8 cellular contexts compared by ENCODE assay signal in the genomic region with DNA sequence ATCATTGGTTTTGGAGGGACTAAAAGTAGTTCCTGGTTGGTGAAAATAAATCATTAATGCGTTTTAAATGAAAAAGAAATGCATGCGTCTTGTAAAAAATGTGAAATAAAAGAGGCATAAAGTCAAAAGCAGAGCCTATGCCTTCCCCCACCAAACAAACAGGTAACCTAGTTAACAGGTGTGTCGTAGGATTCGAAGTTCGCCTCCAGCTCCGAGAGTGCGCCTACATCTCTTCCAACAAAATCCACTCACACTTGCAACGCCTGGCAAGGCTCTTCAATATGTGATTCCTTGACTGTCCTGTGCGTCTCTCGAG. TPM values are rescaled to one million over a fixed set of nuclear protein-coding genes. Genes with fewer than 3 reads are reported as not detected.
DNase-seq lines count a peak whose midpoint lies in the region; ATAC-seq and TF ChIP-seq lines count a peak whose summit lies in the region.

No MANE protein-coding gene starts in this region.

- no peak for TF ChIP-seq CTCF in CD4-positive, alpha-beta T cell (IDR thresholded peaks at IDR 0.05)
- TF ChIP-seq CTCF in cardiac fibroblast (IDR thresholded peaks at IDR 0.05; ENCODE audit: low read depth, low read length) = no peak

- H3K4me3 ChIP-seq in cardiac fibroblast (replicated peaks in 1 of 2; ENCODE audit: low read depth in 2 of 2, low read length in 2 of 2) (peak overlapping the region; percentile 75 to 78), mucosa of rectum (ENCODE audit: low read length in 2 of 2) (peak overlapping the region; percentile 71 to 89)

- H3K4me1 Mint-ChIP-seq in CD4-positive, alpha-beta T cell (ENCODE audit: low read depth) = peaks cover 57% of the 10 kb centered on the region

- H3K27me3 Mint-ChIP-seq in CD4-positive, alpha-beta T cell = no peaks in the 10 kb centered on the region

- H3K4me3 Mint-ChIP-seq in CD4-positive, alpha-beta T cell = peak overlapping the region; percentile 98

- H3K27me3 ChIP-seq in CD4-positive, alpha-beta T cell (ENCODE audit: control insufficient read depth, insufficient read depth, low read length) = no peaks in the 10 kb centered on the region
- no peaks in the 10 kb centered on the region for H3K27me3 ChIP-seq in mucosa of rectum (ENCODE audit: control insufficient read depth in 2 of 2, insufficient read depth in 2 of 2, low read length in 2 of 2)

- POLR2A ChIA-PET in CD4-positive, alpha-beta T cell (lab: Charles Lee) = interaction anchor here (0.9 to 4.2 kb wide), 19 partner anchors 9 to 748 kb away, joined by 3 to 107 read pairs (median 6); a partner anchor contains a TSS

- peak overlapping the region; percentile 82 for H3K27ac ChIP-seq in CD4-positive, alpha-beta T cell (ENCODE audit: low read depth, low read length)
- H3K27ac ChIP-seq in mucosa of rectum (ENCODE audit: low read depth in 2 of 2, low read length in 2 of 2) = peak overlapping the region; percentile 95 to 98

- peaks cover 50% of the 10 kb centered on the region for H3K36me3 Mint-ChIP-seq in CD4-positive, alpha-beta T cell (ENCODE audit: low read depth)

- DNase-seq in CD4-positive, alpha-beta T cell = no peak
- DNase-seq in cardiac fibroblast (ENCODE audit: low read depth in 2 of 2) (no peak), RKO (ENCODE audit: low spot score) (no peak), NCI-H146 (lab: John Stamatoyannopoulos, UW) (no peak), GDM1 (lab: John Stamatoyannopoulos, UW) (no peak)

- H3K36me3 ChIP-seq in mucosa of rectum (ENCODE audit: control insufficient read depth in 2 of 2, insufficient read depth in 2 of 2, low read length in 2 of 2) = peaks cover under 1 to 12% of the 10 kb centered on the region in 2 donors

- ATAC-seq in CD4-positive, alpha-beta T cell (ENCODE audit: poor library complexity) = no peak
- ATAC-seq in HG03460 (IDR thresholded peaks at IDR 0.05; ENCODE audit: unreplicated experiment) = peak; percentile 18
- ATAC-seq in HG03354 (IDR thresholded peaks at IDR 0.05; ENCODE audit: poor library complexity, severe bottlenecking, unreplicated experiment) = no peak

- peak overlapping the region; percentile 95 to 99 for H3K9ac ChIP-seq in mucosa of rectum (ENCODE audit: low read depth in 1 of 2, low read length in 2 of 2)

- no peaks in the 10 kb centered on the region for H3K9me3 Mint-ChIP-seq in CD4-positive, alpha-beta T cell

- intact Hi-C loops in CD4-positive, alpha-beta T cell (cut with DNase I, micrococcal nuclease) = loop anchor here in 1 of 2 experiments (5.0 kb wide), 1 partner anchor 742 kb away; a partner anchor contains a TSS

- peaks cover 20 to 27% of the 10 kb centered on the region in 2 donors for H3K4me1 ChIP-seq in mucosa of rectum (ENCODE audit: control insufficient read depth in 2 of 2, insufficient read depth in 2 of 2, low read length in 2 of 2)

- H3K9me3 ChIP-seq in CD4-positive, alpha-beta T cell (ENCODE audit: control insufficient read depth, low read length) = no peaks in the 10 kb centered on the region
- H3K9me3 ChIP-seq in mucosa of rectum (ENCODE audit: control insufficient read depth in 2 of 2, low read length in 2 of 2) = no peaks in the 10 kb centered on the region

- CTCF ChIA-PET in CD4-positive, alpha-beta T cell (lab: Charles Lee) = interaction anchor here (1.0 to 1.5 kb wide), 2 partner anchors 22 to 61 kb away, joined by 3 to 4 read pairs; a partner anchor contains a TSS

- H3K27ac Mint-ChIP-seq in CD4-positive, alpha-beta T cell = peak overlapping the region; percentile 100

RNA-seq across cellular contexts. Expression of a gene that starts 0.7 kb away (rescaled TPM):
- 10 to 100 TPM; 82.0 to 82.9 TPM for total RNA-seq in CD4-positive, alpha-beta T cell
